In genomic region chr3:146817705-146818104, GRCh38 we compare ENCODE assay signal across 9 cellular contexts.
DNase-seq lines count a peak whose midpoint lies in the region; ATAC-seq, FAIRE-seq and TF ChIP-seq lines count a peak whose summit lies in the region.
"Had no signal": no experiment of that assay in that cellular context is flagged by ENCODE, and none has a peak within 500 bp of the region (broad histone marks: within the 10 kb centered on the region; RNA-seq: fewer than 3 reads in every experiment).

No MANE protein-coding gene starts in this region.

- SMC1A ChIA-PET in GM12878 (lab: Charles Lee; ENCODE audit: uncharacterized antibody, unreplicated experiment) = no interaction called here

- no peak overlapping the region for H4K8ac ChIP-seq in mesenchymal stem cell (ENCODE audit: low read length)

- TF ChIP-seq EP300 in GM12878 (IDR thresholded peaks at IDR 0.05; ENCODE audit: borderline replicate concordance in 1 of 2, control insufficient read depth in 1 of 2, low read depth in 2 of 2, low read length in 2 of 2) = no peak

- H3K4me2 ChIP-seq in DND-41 (ENCODE audit: insufficient read depth, low read length) (no peak overlapping the region), GM12878 (ENCODE audit: control insufficient read depth, insufficient read depth) (no peak overlapping the region), mesenchymal stem cell (ENCODE audit: low read length, poor library complexity, severe bottlenecking) (no peak overlapping the region)

- CTCF ChIA-PET in GM12878 (lab: Yijun Ruan, JAX) = interaction anchor here (1.0 kb wide), 1 partner anchor 16 kb away, joined by 3 read pairs; no protein-coding TSS in a partner anchor

- no peak overlapping the region for H3K4me3 ChIP-seq in DND-41 (ENCODE audit: low read depth in 1 of 2, low read length in 2 of 2)
- no peak overlapping the region for H3K4me3 ChIP-seq in GM12878
- no peak overlapping the region for H3K4me3 ChIP-seq in mesenchymal stem cell (ENCODE audit: insufficient read depth in 1 of 2, low read depth in 1 of 2, low read length in 2 of 2)
- H3K4me3 ChIP-seq in mucosa of descending colon = no peak overlapping the region

- H3K36me3 ChIP-seq in DND-41 (ENCODE audit: insufficient read depth, low read length) = no peaks in the 10 kb centered on the region
- H3K36me3 ChIP-seq in GM12878 (ENCODE audit: control insufficient read depth in 2 of 2, insufficient read depth in 2 of 2, low read length in 1 of 2) = no peaks in the 10 kb centered on the region
- no peaks in the 10 kb centered on the region for H3K36me3 ChIP-seq in mesenchymal stem cell (ENCODE audit: control insufficient read depth in 1 of 2, insufficient read depth in 2 of 2, low read depth in 1 of 2, low read length in 2 of 2)
- no peaks in the 10 kb centered on the region for H3K36me3 ChIP-seq in mucosa of descending colon (ENCODE audit: low read depth)

- no peaks in the 10 kb centered on the region for H3K36me3 Mint-ChIP-seq in effector memory CD8-positive, alpha-beta T cell (ENCODE audit: insufficient read depth)

- H3K79me2 ChIP-seq in DND-41 (ENCODE audit: insufficient read depth, low read length) = no peaks in the 10 kb centered on the region
- H3K79me2 ChIP-seq in GM12878 (ENCODE audit: control insufficient read depth, insufficient read depth, low read length) = no peaks in the 10 kb centered on the region

- TF ChIP-seq CTCF in DND-41 (IDR thresholded peaks at IDR 0.05; ENCODE audit: borderline replicate concordance, extremely low read depth, low read length, poor library complexity, severe bottlenecking) (peak; percentile 60), GM12878 (IDR thresholded peaks at IDR 0.05 in 2 of 3, conservative IDR thresholded peaks at IDR 0.05 in 1 of 3; ENCODE audit: control insufficient read depth in 2 of 3, extremely low read depth in 1 of 3, insufficient read depth in 1 of 3, low read depth in 3 of 3, low read length in 3 of 3) (0 out of 6 replicates have a peak, but pooled peaks of 1 of the 3 experiments have one; percentile 12), mucosa of descending colon (IDR thresholded peaks at IDR 0.05) (no peak)

- intact Hi-C loops in GM12878 (cut with micrococcal nuclease; ENCODE audit: unreplicated experiment) = no loop called here
- intact Hi-C loops in mucosa of descending colon (cut with DNase I, micrococcal nuclease) = no loop called here

- H3K9me3 Mint-ChIP-seq in effector memory CD8-positive, alpha-beta T cell = no peaks in the 10 kb centered on the region

- RAD21 ChIA-PET in GM12878 (lab: Charles Lee; ENCODE audit: unreplicated experiment) = no interaction called here

- no peak overlapping the region for H2BK15ac ChIP-seq in mesenchymal stem cell (ENCODE audit: low read depth, poor library complexity, severe bottlenecking)

- no peaks in the 10 kb centered on the region for H3K9me3 ChIP-seq in DND-41 (ENCODE audit: insufficient read depth, low read length, severe bottlenecking)
- H3K9me3 ChIP-seq in GM12878 (replicated peaks; ENCODE audit: control insufficient read depth, insufficient read depth, low read length) = no peaks in the 10 kb centered on the region
- no peaks in the 10 kb centered on the region for H3K9me3 ChIP-seq in mesenchymal stem cell (ENCODE audit: control insufficient read depth, low read length)
- no peaks in the 10 kb centered on the region for H3K9me3 ChIP-seq in mucosa of descending colon

- H3K27me3 Mint-ChIP-seq in effector memory CD8-positive, alpha-beta T cell = no peaks in the 10 kb centered on the region

- H4K20me1 ChIP-seq in DND-41 (ENCODE audit: insufficient read depth, low read length) (no peaks in the 10 kb centered on the region), GM12878 (ENCODE audit: control insufficient read depth, insufficient read depth) (no peaks in the 10 kb centered on the region)

- H3K4ac ChIP-seq in mesenchymal stem cell (ENCODE audit: low read depth in 1 of 2, low read length in 2 of 2) = no peak overlapping the region

- no peak overlapping the region for H3K23ac ChIP-seq in mesenchymal stem cell (ENCODE audit: low read length in 2 of 2)

- H2BK5ac ChIP-seq in mesenchymal stem cell (ENCODE audit: low read depth, low read length, poor library complexity, severe bottlenecking) = no peak overlapping the region

- no peak overlapping the region for H4K91ac ChIP-seq in mesenchymal stem cell (ENCODE audit: low read length)

- H3K9ac ChIP-seq in DND-41 (ENCODE audit: low read depth, low read length) (no peak overlapping the region), GM12878 (ENCODE audit: control insufficient read depth, insufficient read depth, low read length) (no peak overlapping the region), mesenchymal stem cell (ENCODE audit: low read length) (peak overlapping the region; percentile 57)

- FAIRE-seq in GM12878 (lab: Jason Lieb, UNC) = no peak

- in situ Hi-C loops in GM12878 (cut with MboI) = no loop called here

- H3K18ac ChIP-seq in mesenchymal stem cell (ENCODE audit: low read depth in 1 of 2, low read length in 2 of 2) = no peak overlapping the region

- H3K79me1 ChIP-seq in mesenchymal stem cell (replicated peaks; ENCODE audit: low read length, poor library complexity, severe bottlenecking) = no peaks in the 10 kb centered on the region

- H3K27ac ChIP-seq in DND-41 (ENCODE audit: low read length) = no peak overlapping the region
- no peak overlapping the region for H3K27ac ChIP-seq in GM12878 (ENCODE audit: control insufficient read depth, insufficient read depth)
- no peak overlapping the region for H3K27ac ChIP-seq in mesenchymal stem cell (ENCODE audit: low read length, poor library complexity, severe bottlenecking)

- 2% methylated on average over 2 of the region's 2 CpGs for WGBS in GM12878 (ENCODE audit: insufficient coverage, insufficient replicate concordance, low lambda C conversion rate, missing lambda C conversion rate)
- no CpG with 5 or more reads among the region's 2 CpGs for WGBS in mesenchymal stem cell

- H3K4me1 ChIP-seq in DND-41 (ENCODE audit: insufficient read depth, low read length) = peaks cover 18% of the 10 kb centered on the region
- H3K4me1 ChIP-seq in GM12878 (ENCODE audit: control insufficient read depth, insufficient read depth, low read length) = no peaks in the 10 kb centered on the region
- H3K4me1 ChIP-seq in mesenchymal stem cell (ENCODE audit: control insufficient read depth, insufficient read depth, low read depth, low read length) = no peaks in the 10 kb centered on the region
- no peaks in the 10 kb centered on the region for H3K4me1 ChIP-seq in mucosa of descending colon (ENCODE audit: low read depth)

- no peak overlapping the region for H2BK12ac ChIP-seq in mesenchymal stem cell (ENCODE audit: low read length in 2 of 2)

- ATAC-seq in DND-41 (ENCODE audit: insufficient read depth, low read depth) = peak; percentile 63
- ATAC-seq in GM12878 = no peak
- ATAC-seq in mucosa of descending colon = no peak
- ATAC-seq in effector memory CD8-positive, alpha-beta T cell (replicated peaks) = no peak
- no peak for ATAC-seq in HG03432 (IDR thresholded peaks at IDR 0.05; ENCODE audit: unreplicated experiment)

- TF ChIP-seq POLR2A in GM12878 (IDR thresholded peaks at IDR 0.05; ENCODE audit: low read depth, low read length) = no peak

- H3K27ac Mint-ChIP-seq in effector memory CD8-positive, alpha-beta T cell = no peak overlapping the region

- H3K4me1 Mint-ChIP-seq in effector memory CD8-positive, alpha-beta T cell (ENCODE audit: low read depth in 2 of 2) = no peaks in the 10 kb centered on the region

- H2AK5ac ChIP-seq in mesenchymal stem cell (ENCODE audit: low read length, severe bottlenecking) = no peak overlapping the region

- BruUV-seq in GM12878 (replicated peaks; lab: Mats Ljungman, UMichigan) = no TSS peak

- peak; percentile 29 for TF ChIP-seq RAD21 in GM12878 (IDR thresholded peaks at IDR 0.05; ENCODE audit: insufficient read depth, low read depth, low read length)

- H2AFZ ChIP-seq in DND-41 (ENCODE audit: low read depth, low read length) = no peak overlapping the region
- no peak overlapping the region for H2AFZ ChIP-seq in GM12878 (ENCODE audit: control insufficient read depth, low read depth, low read length)
- H2AFZ ChIP-seq in mesenchymal stem cell (ENCODE audit: low read depth, low read length) = no peak overlapping the region

- H3K27me3 ChIP-seq in DND-41 (ENCODE audit: insufficient read depth, low read length, poor library complexity) (no peaks in the 10 kb centered on the region), GM12878 (replicated peaks in 1 of 2; ENCODE audit: control insufficient read depth in 2 of 2, insufficient read depth in 2 of 2, low read length in 1 of 2) (no peaks in the 10 kb centered on the region), mesenchymal stem cell (ENCODE audit: control insufficient read depth in 1 of 2, insufficient read depth in 1 of 2, low read length in 2 of 2) (no peaks in the 10 kb centered on the region)

- H2BK120ac ChIP-seq in mesenchymal stem cell (ENCODE audit: low read depth, low read length) = no peak overlapping the region

- H3K14ac ChIP-seq in mesenchymal stem cell (ENCODE audit: low read length in 2 of 2) = no peak overlapping the region

- H3K4me3 Mint-ChIP-seq in effector memory CD8-positive, alpha-beta T cell = no peak overlapping the region

- no peak for DNase-seq in DND-41
- peak; percentile 33 for DNase-seq in NCI-H1105 (lab: John Stamatoyannopoulos, UW)
- no peak for DNase-seq in GM12878 (ENCODE audit: low read depth, low spot score)
- peak; percentile 35 for DNase-seq in mesenchymal stem cell
- no peak for DNase-seq in mucosa of descending colon
- no peak for DNase-seq in effector memory CD8-positive, alpha-beta T cell
- DNase-seq in hypothalamus (lab: John Stamatoyannopoulos, UW) = no peak
- DNase-seq: activated CD4-positive, alpha-beta T cell treated with anti-CD3 and anti-CD28 coated beads, Interleukin-2, amount 50 U/mL, for 48 hours had no signal

- POLR2A ChIA-PET in GM12878 (lab: Charles Lee) = no interaction called here

TF ChIP-seq in GM12878, 131 proteins besides CTCF, POLR2A, EP300 and RAD21 (continues in another document):
- TF ChIP-seq KLF5 (IDR thresholded peaks at IDR 0.05; ENCODE audit: partially characterized antibody) (no peak), RFX5 (IDR thresholded peaks at IDR 0.05; ENCODE audit: low read depth, low read length) (no peak), SP1 (IDR thresholded peaks at IDR 0.05; ENCODE audit: low read depth, low read length) (no peak), NKRF (conservative IDR thresholded peaks at IDR 0.05) (no peak)

Comparison
In these comparisons a context has a peak if more than half of its experiments do, and no peak if none do; other contexts are left out.
1. DNase-seq: peak in NCI-H1105 (single experiment) and mesenchymal stem cell (single experiment); none in DND-41 (single experiment), GM12878 (single experiment), mucosa of descending colon (0 of 3), effector memory CD8-positive, alpha-beta T cell (0 of 3) and hypothalamus (0 of 51).